ENCODE assay signal across 29 cellular contexts in genomic region chr2:29296585-29296984, GRCh38.
"Had no signal": no experiment of that assay in that cellular context is flagged by ENCODE, and none has a peak within 500 bp of the region (broad histone marks: within the 10 kb centered on the region; RNA-seq: fewer than 3 reads in every experiment).

No MANE protein-coding gene starts in this region.

- H3K36me3 ChIP-seq: adrenal gland, ascending aorta, brain microvascular endothelial cell, breast epithelium, cardiac muscle cell had no signal

- H3K9me3 ChIP-seq: adrenal gland, ascending aorta, body of pancreas, breast epithelium had no signal

- ATAC-seq: activated naive CD4-positive, alpha-beta T cell treated with anti-CD3 and anti-CD28 coated beads, Interleukin-2, amount 50 U/mL, for 72 hours; activated naive CD8-positive, alpha-beta T cell treated with anti-CD3 and anti-CD28 coated beads, Interleukin-2, amount 50 U/mL, for 24 hours; activated T-cell treated with anti-CD3 and anti-CD28 coated beads, Interleukin-2, amount 50 U/mL, for 4 hours; activated T-cell treated with anti-CD3 and anti-CD28 coated beads, Interleukin-2, amount 50 U/mL, for 72 hours; activated T-helper 17 cell treated with anti-CD3 and anti-CD28 coated beads, Interleukin-2, amount 50 U/mL, for 72 hours had no signal

- H3K4me1 ChIP-seq: adrenal gland, ascending aorta, body of pancreas, breast epithelium had no signal

- H3K27me3 ChIP-seq: adrenal gland, ascending aorta, body of pancreas, brain microvascular endothelial cell, breast epithelium had no signal

- H3K27ac ChIP-seq: adrenal gland, ascending aorta, body of pancreas, brain microvascular endothelial cell, breast epithelium, cardiac muscle cell had no signal

- FAIRE-seq: astrocyte, bronchial epithelial cell had no signal

- H3K4me3 ChIP-seq: adrenal gland, ascending aorta, body of pancreas, breast epithelium, cardiac muscle cell had no signal

- DNase-seq: activated effector memory CD4-positive, alpha-beta T cell treated with anti-CD3 and anti-CD28 coated beads, Interleukin-2, amount 50 U/mL, for 16 hours; activated effector memory CD4-positive, alpha-beta T cell treated with Interleukin-2 at 50 U/mL for 16 hours; activated gamma-delta T cell; activated gamma-delta T cell treated with Interleukin-2 at 50 U/mL for 16 hours; activated naive CD4-positive, alpha-beta T cell; activated naive CD4-positive, alpha-beta T cell treated with anti-CD3 and anti-CD28 coated beads, Interleukin-2, amount 50 U/mL, for 16 hours; activated naive CD4-positive, alpha-beta T cell treated with Interleukin-2 at 50 U/mL for 16 hours; activated naive CD8-positive, alpha-beta T cell treated with anti-CD3 and anti-CD28 coated beads for 36 hours; activated naive CD8-positive, alpha-beta T cell treated with anti-CD3 and anti-CD28 coated beads, Interleukin-2, amount 10 ng/mL, durations not matched to agents 7 days and 5 days; activated naive CD8-positive, alpha-beta T cell treated with anti-CD3 and anti-CD28 coated beads, Interleukin-2, amount 50 U/mL, for 24 hours; activated T-cell treated with anti-CD3 and anti-CD28 coated beads for 4 hours; activated T-cell treated with anti-CD3 and anti-CD28 coated beads, Interleukin-2, amount 50 U/mL, for 1 hour; activated T-cell treated with anti-CD3 and anti-CD28 coated beads, Interleukin-2, amount 50 U/mL, for 24 hours; activated T-cell treated with anti-CD3 and anti-CD28 coated beads, Interleukin-2, amount 50 U/mL, for 4 hours; activated T-cell treated with anti-CD3 and anti-CD28 coated beads, Interleukin-2, amount 50 U/mL, for 48 hours; activated T-cell treated with anti-CD3 and anti-CD28 coated beads, Interleukin-2, amount 50 U/mL, for 72 hours; aorta; brain microvascular endothelial cell; central memory CD4-positive, alpha-beta T cell; cerebellar nuclear complex had no signal
